ENCODE assay signal across 27 cellular contexts in genomic region chr10:111498560-111498959, GRCh38.
"Had no signal": no experiment of that assay in that cellular context is flagged by ENCODE, and none has a peak within 500 bp of the region (broad histone marks: within the 10 kb centered on the region; RNA-seq: fewer than 3 reads in every experiment).

No MANE protein-coding gene starts in this region.

- H2AFZ ChIP-seq: PC-9 had no signal

- H3K36me3 ChIP-seq: Peyer's patch, SJCRH30 had no signal

- H3K4me3 ChIP-seq: K562, PC-9, Peyer's patch, SJCRH30 had no signal

- H3K27me3 ChIP-seq: Peyer's patch, SJCRH30 had no signal

- ATAC-seq: K562, Right ventricle myocardium inferior, SK-N-SH treated with all-trans-retinoic acid at 6 μM for 48 hours, T-helper 17 cell had no signal

- H3K4me1 ChIP-seq: Peyer's patch, SJCRH30 had no signal

- H3K27ac ChIP-seq: HL-60, PC-9, Peyer's patch, SJCRH30 had no signal

- DNase-seq: MV-4-11; NCI-H1048; NCI-H1105; NCI-H1417; NCI-H1436 treated with DMSO at 0.1 percent for 48 hours; NCI-H1694; NCI-H187 treated with DMSO at 0.1 percent for 48 hours; NCI-H2029 treated with DMSO at 0.1 percent for 48 hours; NCI-H2107; NCI-H2227 treated with DMSO at 0.1 percent for 48 hours; NCI-H510A; NCI-H524 treated with DMSO at 0.1 percent for 48 hours; NCI-H69; NCI-H774; NK-92 treated with Interleukin-12 subunit alpha and Interleukin-12 subunit beta, amount 100 ng/mL, for 24 hours; OCI-M1; PC-9; Peyer's patch; SHP77 treated with DMSO at 0.1 percent for 48 hours; SJCRH30; T-helper 1 cell; T-helper 17 cell had no signal

- H3K4me2 ChIP-seq: PC-9 had no signal

- FAIRE-seq: HTR-8/SVneo, K562 had no signal

- H3K9me3 ChIP-seq: Peyer's patch, SJCRH30 had no signal
